In genomic region chr6:11025911-11026635, GRCh38 we compare ENCODE assay signal across 11 cellular contexts. TPM values are rescaled to one million over a fixed set of nuclear protein-coding genes. Genes with fewer than 3 reads are reported as not detected.
DNase-seq lines count a peak whose midpoint lies in the region; ATAC-seq, FAIRE-seq and TF ChIP-seq lines count a peak whose summit lies in the region.
"Had no signal": no experiment of that assay in that cellular context is flagged by ENCODE, and none has a peak within 500 bp of the region (broad histone marks: within the 10 kb centered on the region; RNA-seq: fewer than 3 reads in every experiment).

No MANE protein-coding gene starts in this region.

- H4K20me1 ChIP-seq in H1 (replicated peaks in 1 of 2; ENCODE audit: control insufficient read depth in 1 of 2, insufficient read depth in 2 of 2, low read length in 2 of 2): no peaks in the 10 kb centered on the region

- H3K23ac ChIP-seq in H1 (ENCODE audit: insufficient read length): no peak overlapping the region

- H2BK120ac ChIP-seq in H1 (replicated peaks; ENCODE audit: low read depth, low read length): peak overlapping the region; percentile 13

- DNase-seq in GM12892 (ENCODE audit: insufficient read length): no peak
- peak in 1 of 2 experiments; percentile 58 for DNase-seq in H1 (ENCODE audit: low read depth in 1 of 2, low spot score in 2 of 2)
- DNase-seq in stimulated activated naive CD8-positive, alpha-beta T cell treated with anti-CD3 and anti-CD28 coated beads, Interleukin-15, amount 100 ng/mL, for 72 hours: no peak
- DNase-seq in RCC 7860 (ENCODE audit: low spot score): no peak
- DNase-seq in ovary: no peak
- DNase-seq in activated naive CD8-positive, alpha-beta T cell treated with anti-CD3 and anti-CD28 coated beads, Interleukin-2, amount 50 U/mL, for 24 hours: no peak
- DNase-seq: Caco-2, T-helper 2 cell had no signal

- no peak overlapping the region for H3K27ac Mint-ChIP-seq in stimulated activated naive CD8-positive, alpha-beta T cell treated with anti-CD3 and anti-CD28 coated beads, Interleukin-15, amount 100 ng/mL, for 72 hours
- no peak overlapping the region for H3K27ac Mint-ChIP-seq in activated naive CD8-positive, alpha-beta T cell treated with anti-CD3 and anti-CD28 coated beads, Interleukin-2, amount 50 U/mL, for 24 hours

- H3K4me2 ChIP-seq in H1 (ENCODE audit: insufficient read depth in 1 of 2, low read depth in 2 of 2, low read length in 2 of 2): peak overlapping the region; percentile 64 to 75

- H3K27ac ChIP-seq in H1 (ENCODE audit: low read depth, low read length): peak overlapping the region; percentile 19; the same call in 1 of the 2 replicates
- H3K27ac ChIP-seq in ovary: no peak overlapping the region

- TF ChIP-seq POLR2A in GM12892 (IDR thresholded peaks at IDR 0.05; ENCODE audit: low read depth, low read length) (no peak), H1 (IDR thresholded peaks at IDR 0.05; ENCODE audit: control extremely low read depth in 1 of 2, low read depth in 2 of 2, low read length in 2 of 2) (peak; percentile 31 to 77), ovary (IDR thresholded peaks at IDR 0.05) (no peak)

- peak overlapping the region; percentile 91 for H2AFZ ChIP-seq in H1 (ENCODE audit: low read length)

- peak; percentile 91 for ATAC-seq in GM21526 (IDR thresholded peaks at IDR 0.05; ENCODE audit: low FRiP score, unreplicated experiment)
- ATAC-seq in HG03442 (IDR thresholded peaks at IDR 0.05; ENCODE audit: unreplicated experiment): peak; percentile 83
- ATAC-seq in stimulated activated naive CD8-positive, alpha-beta T cell treated with anti-CD3 and anti-CD28 coated beads, Interleukin-15, amount 100 ng/mL, for 72 hours: no peak
- no peak for ATAC-seq in activated naive CD8-positive, alpha-beta T cell treated with anti-CD3 and anti-CD28 coated beads, Interleukin-2, amount 50 U/mL, for 24 hours

- POLR2A ChIA-PET in H1 (lab: Charles Lee; ENCODE audit: partially characterized antibody): interaction anchor here (0.8 to 1.8 kb wide), 10 partner anchors 9 to 71 kb away, joined by 3 to 6 read pairs (median 3); partner anchors contain the start of gene ELOVL2

- H2BK12ac ChIP-seq in H1 (ENCODE audit: low read depth, low read length): peak overlapping the region; percentile 64; the same call in 1 of the 2 replicates

- WGBS in H1 (ENCODE audit: extremely low coverage in 1 of 2, insufficient coverage in 1 of 2, insufficient read length in 1 of 2, insufficient replicate concordance in 2 of 2, low coverage in 1 of 2, low lambda C conversion rate in 2 of 2, missing lambda C conversion rate in 1 of 2), 2 experiments: 14% methylated on average over 10 of the region's 10 CpGs; no CpG with 5 or more reads in 1 of the 2 experiments
- WGBS in ovary, 3 donors: 36 to 51% (median 42%) methylated on average over 10 of the region's 10 CpGs

- H3K36me3 Mint-ChIP-seq in activated naive CD8-positive, alpha-beta T cell treated with anti-CD3 and anti-CD28 coated beads, Interleukin-2, amount 50 U/mL, for 24 hours (ENCODE audit: low read depth): no peaks in the 10 kb centered on the region

- no peak for TF ChIP-seq RAD21 in H1 (IDR thresholded peaks at IDR 0.05 in 1 of 2, conservative IDR thresholded peaks at IDR 0.05 in 1 of 2; ENCODE audit: low read depth in 2 of 2, low read length in 2 of 2)

- H3K9me3 ChIP-seq in H1 (ENCODE audit: insufficient read depth in 2 of 2, low read depth in 1 of 2, low read length in 1 of 2): no peaks in the 10 kb centered on the region
- no peaks in the 10 kb centered on the region for H3K9me3 ChIP-seq in ovary

- H3K4me1 Mint-ChIP-seq in stimulated activated naive CD8-positive, alpha-beta T cell treated with anti-CD3 and anti-CD28 coated beads, Interleukin-15, amount 100 ng/mL, for 72 hours: no peaks in the 10 kb centered on the region
- no peaks in the 10 kb centered on the region for H3K4me1 Mint-ChIP-seq in activated naive CD8-positive, alpha-beta T cell treated with anti-CD3 and anti-CD28 coated beads, Interleukin-2, amount 50 U/mL, for 24 hours

- H3K27me3 Mint-ChIP-seq in stimulated activated naive CD8-positive, alpha-beta T cell treated with anti-CD3 and anti-CD28 coated beads, Interleukin-15, amount 100 ng/mL, for 72 hours: peaks cover 53% of the 10 kb centered on the region
- H3K27me3 Mint-ChIP-seq in activated naive CD8-positive, alpha-beta T cell treated with anti-CD3 and anti-CD28 coated beads, Interleukin-2, amount 50 U/mL, for 24 hours: peaks cover 28% of the 10 kb centered on the region

- no peak overlapping the region for H4K5ac ChIP-seq in H1 (ENCODE audit: insufficient read length, low read depth, low read length)

- peak overlapping the region; percentile 49 for H4K91ac ChIP-seq in H1 (replicated peaks; ENCODE audit: insufficient read length, low read length)

- no peaks in the 10 kb centered on the region for H3K79me2 ChIP-seq in H1 (ENCODE audit: control insufficient read depth in 1 of 2, insufficient read depth in 2 of 2, low read length in 2 of 2)

- peak; percentile 33 for FAIRE-seq in GM12892 (lab: Jason Lieb, UNC)
- peak; percentile 90 for FAIRE-seq in H1 (lab: Jason Lieb, UNC)
- no peak for FAIRE-seq in RCC 7860 (lab: Jason Lieb, UNC)

- H3K4ac ChIP-seq in H1 (replicated peaks; ENCODE audit: insufficient read length, low read depth, low read length): no peak overlapping the region

- H3K4me1 ChIP-seq in H1 (replicated peaks in 1 of 4; ENCODE audit: control insufficient read depth in 3 of 4, insufficient read depth in 4 of 4, low read length in 3 of 4): peaks cover 0 to 8% (median 3%) of the 10 kb centered on the region in 4 experiments; a peak in 5 of 7 replicates
- no peaks in the 10 kb centered on the region for H3K4me1 ChIP-seq in ovary (ENCODE audit: insufficient read depth)
- H3K4me1 ChIP-seq: Caco-2 had no signal

- no peak overlapping the region for H3K14ac ChIP-seq in H1 (ENCODE audit: insufficient read length)

- no peaks in the 10 kb centered on the region for H3K79me1 ChIP-seq in H1 (ENCODE audit: low read depth, low read length)

- CTCF ChIA-PET in H1 (lab: Charles Lee; ENCODE audit: partially characterized antibody): interaction anchor here (0.9 to 3.7 kb wide), 9 partner anchors 13 to 471 kb away, joined by 3 to 24 read pairs (median 5); no protein-coding TSS in a partner anchor

- H3K9me3 Mint-ChIP-seq in stimulated activated naive CD8-positive, alpha-beta T cell treated with anti-CD3 and anti-CD28 coated beads, Interleukin-15, amount 100 ng/mL, for 72 hours: no peaks in the 10 kb centered on the region
- H3K9me3 Mint-ChIP-seq in activated naive CD8-positive, alpha-beta T cell treated with anti-CD3 and anti-CD28 coated beads, Interleukin-2, amount 50 U/mL, for 24 hours: no peaks in the 10 kb centered on the region

- H4K8ac ChIP-seq in H1 (ENCODE audit: extremely low read depth, insufficient read depth, low read length): peak overlapping the region; percentile 48; the same call in 1 of the 2 replicates

- TF ChIP-seq CTCF in H1 (IDR thresholded peaks at IDR 0.05; ENCODE audit: control extremely low read depth in 1 of 3, insufficient read depth in 1 of 3, low read depth in 1 of 3, low read length in 3 of 3) (no peak), ovary (IDR thresholded peaks at IDR 0.05) (no peak)

- H3K9ac ChIP-seq in H1 (replicated peaks in 1 of 4; ENCODE audit: extremely low read depth in 1 of 4, low read depth in 3 of 4, low read length in 3 of 4): peak overlapping the region in 3 of 4 experiments; percentile 56 to 67 (median 65); a peak in 5 of 7 replicates

- H2BK20ac ChIP-seq in H1 (ENCODE audit: low read length): no peak overlapping the region

- peak overlapping the region; percentile 55; the same call in 1 of the 2 replicates for H3K18ac ChIP-seq in H1 (ENCODE audit: extremely low read depth, low read length)

- H3K56ac ChIP-seq in H1 (replicated peaks; ENCODE audit: insufficient read length, low read depth, low read length): no peak overlapping the region

- H3K4me3 Mint-ChIP-seq in stimulated activated naive CD8-positive, alpha-beta T cell treated with anti-CD3 and anti-CD28 coated beads, Interleukin-15, amount 100 ng/mL, for 72 hours: no peak overlapping the region
- no peak overlapping the region for H3K4me3 Mint-ChIP-seq in activated naive CD8-positive, alpha-beta T cell treated with anti-CD3 and anti-CD28 coated beads, Interleukin-2, amount 50 U/mL, for 24 hours

- H3K27me3 ChIP-seq in H1 (replicated peaks in 1 of 4; ENCODE audit: control insufficient read depth in 3 of 4, extremely low read depth in 1 of 4, insufficient read depth in 3 of 4, low read length in 3 of 4) (no peaks in the 10 kb centered on the region), ovary (no peaks in the 10 kb centered on the region)

- H2AK5ac ChIP-seq in H1 (ENCODE audit: low read depth, low read length): no peak overlapping the region

- TF ChIP-seq EP300 in H1 (IDR thresholded peaks at IDR 0.05; ENCODE audit: borderline replicate concordance in 1 of 2, low read depth in 2 of 2, low read length in 2 of 2) (no peak), ovary (IDR thresholded peaks at IDR 0.05) (no peak)

- no peak overlapping the region for H2BK15ac ChIP-seq in H1 (ENCODE audit: low read length)

- H3K36me3 ChIP-seq in H1 (ENCODE audit: control insufficient read depth in 2 of 4, insufficient read depth in 4 of 4, low read length in 3 of 4): no peaks in the 10 kb centered on the region
- H3K36me3 ChIP-seq in ovary: no peaks in the 10 kb centered on the region

- intact Hi-C loops in ovary (cut with DNase I): no loop called here

- H3K23me2 ChIP-seq in H1 (ENCODE audit: low read depth, low read length): no peaks in the 10 kb centered on the region

- H2BK5ac ChIP-seq in H1 (ENCODE audit: low read depth, low read length): peak overlapping the region; percentile 71; the same call in 1 of the 2 replicates

- H3K4me3 ChIP-seq in H1 (ENCODE audit: extremely low read depth in 1 of 4, insufficient read depth in 2 of 4, low read depth in 3 of 4, low read length in 4 of 4) (peak overlapping the region in 2 of 4 experiments; percentile 5 to 48; a peak in 3 of 8 replicates), ovary (no peak overlapping the region)

RNA-seq across cellular contexts. Expression of gene ELOVL2, which starts 18.0 kb away (rescaled TPM):
- polyA plus RNA-seq in GM12892 (2012; ENCODE audit: missing spikeins): not detected
- 0.69 and 0.89 TPM in 2 replicates for total RNA-seq in H1 (2021; fragmentation: NEBNext Ultra II Directional; extraction: Animal tissue kit (Norgen Biotek cat#: 25700))
- polyA plus RNA-seq in H1 (2011; rRNA removed) (0.24 and 0.42 TPM in 2 replicates), ovary (1 to 10 TPM in 1 of 2 donors, under 1 TPM in 1; 0.18 to 1.0 TPM)
- polyA plus RNA-seq in H1 (2011; cell fraction: cytosol; rRNA removed): 0.59 TPM
- 0.26 TPM for polyA plus RNA-seq in H1 (2011; cell fraction: nucleus; rRNA removed)
- 0.34 to 0.51 TPM (median 0.45 TPM) in 4 replicates for polyA plus RNA-seq in H1 (2012, experiment 1 of 2)
- polyA plus RNA-seq in H1 (2012, experiment 2 of 2): 0.05 TPM
- polyA plus RNA-seq in H1 (2013, experiment 1 of 2): 1.9 TPM
- 2.2 TPM for polyA plus RNA-seq in H1 (2013, experiment 2 of 2)
- polyA minus RNA-seq in H1 (2011; rRNA and poly(A)+ RNA removed): 0.51 and 0.79 TPM in 2 replicates
- 0.29 TPM for polyA minus RNA-seq in H1 (2011; cell fraction: cytosol; rRNA and poly(A)+ RNA removed)
- 0.20 TPM for polyA minus RNA-seq in H1 (2011; cell fraction: nucleus; rRNA and poly(A)+ RNA removed)
- total RNA-seq in ovary: 1 to 10 TPM in 1 of 7 donors, under 1 TPM in 5, not detected in 1; 0.11 to 1.4 (median 0.28) TPM
- total RNA-seq: Caco-2, glomerular endothelial cell had no signal

Comparison
In these comparisons a context has a peak if more than half of its experiments do, and no peak if none do; other contexts are left out.
1. POLR2A ChIP-seq: peak in H1 (2 of 2); none in GM12892 (single experiment) and ovary (single experiment).
2. ATAC-seq: peak in GM21526 (single experiment) and HG03442 (single experiment); none in stimulated activated naive CD8-positive, alpha-beta T cell treated with anti-CD3 and anti-CD28 coated beads, Interleukin-15, amount 100 ng/mL, for 72 hours (single experiment) and activated naive CD8-positive, alpha-beta T cell treated with anti-CD3 and anti-CD28 coated beads, Interleukin-2, amount 50 U/mL, for 24 hours (single experiment).